8 cellular contexts compared by ENCODE assay signal in genomic region chr9:37903581-37903830, GRCh38. TPM values are rescaled to one million over a fixed set of nuclear protein-coding genes. Genes with fewer than 3 reads are reported as not detected.
DNase-seq lines count a peak whose midpoint lies in the region; ATAC-seq and TF ChIP-seq lines count a peak whose summit lies in the region.

No MANE protein-coding gene starts in this region.

- peak; percentile 55 for ATAC-seq in activated CD4-positive, alpha-beta T cell treated with anti-CD3 and anti-CD28 coated beads for 36 hours
- peak; percentile 35 for ATAC-seq in HG02870 (IDR thresholded peaks at IDR 0.05; ENCODE audit: unreplicated experiment)
- ATAC-seq in natural killer cell treated with Interleukin-12 subunit alpha and Interleukin-12 subunit beta and Interleukin-15 and Interleukin-18, amount 100 ng/mL, for 72 hours: peak; percentile 68 to 72

- H3K9me3 ChIP-seq in SJSA1 (replicated peaks): no peaks in the 10 kb centered on the region

- peak overlapping the region; percentile 87 for H3K4me3 ChIP-seq in SJSA1

- H3K27ac Mint-ChIP-seq in activated CD4-positive, alpha-beta T cell treated with anti-CD3 and anti-CD28 coated beads for 36 hours: peak overlapping the region; percentile 85
- no peak overlapping the region for H3K27ac Mint-ChIP-seq in endothelial cell (ENCODE audit: unreplicated experiment)
- H3K27ac Mint-ChIP-seq in natural killer cell treated with Interleukin-12 subunit alpha and Interleukin-12 subunit beta and Interleukin-15 and Interleukin-18, amount 100 ng/mL, for 72 hours: peak overlapping the region; percentile 72 to 93

- no peaks in the 10 kb centered on the region for H3K27me3 Mint-ChIP-seq in activated CD4-positive, alpha-beta T cell treated with anti-CD3 and anti-CD28 coated beads for 36 hours
- peaks cover 1% of the 10 kb centered on the region for H3K27me3 Mint-ChIP-seq in endothelial cell (ENCODE audit: unreplicated experiment)
- H3K27me3 Mint-ChIP-seq in natural killer cell treated with Interleukin-12 subunit alpha and Interleukin-12 subunit beta and Interleukin-15 and Interleukin-18, amount 100 ng/mL, for 72 hours: no peaks in the 10 kb centered on the region

- peaks cover 6% of the 10 kb centered on the region for H3K36me3 ChIP-seq in SJSA1

- intact Hi-C loops in activated CD4-positive, alpha-beta T cell treated with anti-CD3 and anti-CD28 coated beads for 36 hours (cut with DNase I, micrococcal nuclease): loop anchor here (1.0 to 10.0 kb wide), 5 partner anchors 67 to 419 kb away; partner anchors contain the start of genes EXOSC3 (in 1 of the 2), POLR1E (in 1 of the 2), TOMM5 (in 1 of the 2) and TRMT10B (in 1 of the 2)

- peaks cover 11% of the 10 kb centered on the region for H3K4me1 Mint-ChIP-seq in activated CD4-positive, alpha-beta T cell treated with anti-CD3 and anti-CD28 coated beads for 36 hours
- peaks cover 9% of the 10 kb centered on the region for H3K4me1 Mint-ChIP-seq in endothelial cell (ENCODE audit: unreplicated experiment)
- H3K4me1 Mint-ChIP-seq in natural killer cell treated with Interleukin-12 subunit alpha and Interleukin-12 subunit beta and Interleukin-15 and Interleukin-18, amount 100 ng/mL, for 72 hours (ENCODE audit: low read depth in 2 of 2): peaks cover 13 to 18% of the 10 kb centered on the region in 2 donors

- H3K36me3 Mint-ChIP-seq in activated CD4-positive, alpha-beta T cell treated with anti-CD3 and anti-CD28 coated beads for 36 hours (ENCODE audit: low read depth): peaks cover 10% of the 10 kb centered on the region
- no peaks in the 10 kb centered on the region for H3K36me3 Mint-ChIP-seq in endothelial cell (ENCODE audit: low read depth, unreplicated experiment)
- H3K36me3 Mint-ChIP-seq in natural killer cell treated with Interleukin-12 subunit alpha and Interleukin-12 subunit beta and Interleukin-15 and Interleukin-18, amount 100 ng/mL, for 72 hours: no peaks in the 10 kb centered on the region

- no peaks in the 10 kb centered on the region for H3K27me3 ChIP-seq in SJSA1 (replicated peaks)

- peaks cover 12% of the 10 kb centered on the region for H3K4me1 ChIP-seq in SJSA1 (replicated peaks)

- no peak for DNase-seq in activated CD4-positive, alpha-beta T cell treated with anti-CD3 and anti-CD28 coated beads for 36 hours
- DNase-seq in activated CD4-positive, alpha-beta T cell treated with anti-CD3 and anti-CD28 coated beads for 4 hours: no peak
- DNase-seq in SJSA1 (ENCODE audit: low read depth in 1 of 2, low spot score in 2 of 2): peak in 1 of 2 experiments; percentile 49
- peak; percentile 58 for DNase-seq in endothelial cell (ENCODE audit: low spot score)
- no peak for DNase-seq in natural killer cell treated with Interleukin-12 subunit alpha and Interleukin-12 subunit beta and Interleukin-15 and Interleukin-18, amount 100 ng/mL, for 72 hours (ENCODE audit: low spot score)
- no peak for DNase-seq in foreskin melanocyte
- no peak for DNase-seq in GM19240 (ENCODE audit: insufficient read length, low spot score)

- H3K27ac ChIP-seq in SJSA1: peak overlapping the region; percentile 45

- no peaks in the 10 kb centered on the region for H3K9me3 Mint-ChIP-seq in activated CD4-positive, alpha-beta T cell treated with anti-CD3 and anti-CD28 coated beads for 36 hours (ENCODE audit: low read depth)
- H3K9me3 Mint-ChIP-seq in endothelial cell (ENCODE audit: unreplicated experiment): no peaks in the 10 kb centered on the region
- H3K9me3 Mint-ChIP-seq in natural killer cell treated with Interleukin-12 subunit alpha and Interleukin-12 subunit beta and Interleukin-15 and Interleukin-18, amount 100 ng/mL, for 72 hours: no peaks in the 10 kb centered on the region

- no peak for TF ChIP-seq CTCF in endothelial cell (IDR thresholded peaks at IDR 0.05; ENCODE audit: unreplicated experiment)

- peak overlapping the region; percentile 85 for H3K4me3 Mint-ChIP-seq in activated CD4-positive, alpha-beta T cell treated with anti-CD3 and anti-CD28 coated beads for 36 hours
- H3K4me3 Mint-ChIP-seq in endothelial cell (ENCODE audit: unreplicated experiment): peak overlapping the region; percentile 96
- peak overlapping the region; percentile 92 for H3K4me3 Mint-ChIP-seq in natural killer cell treated with Interleukin-12 subunit alpha and Interleukin-12 subunit beta and Interleukin-15 and Interleukin-18, amount 100 ng/mL, for 72 hours

- POLR2A ChIA-PET in activated CD4-positive, alpha-beta T cell treated with anti-CD3 and anti-CD28 coated beads for 36 hours (lab: Charles Lee): interaction anchor here (0.7 to 1.0 kb wide), 2 partner anchors 165 to 453 kb away, joined by 3 to 4 read pairs; partner anchors contain the start of gene SHB

- CTCF ChIA-PET in activated CD4-positive, alpha-beta T cell treated with anti-CD3 and anti-CD28 coated beads for 36 hours (lab: Charles Lee): interaction anchor here (0.5 to 2.7 kb wide), 9 partner anchors 8 to 422 kb away, joined by 3 to 15 read pairs (median 5); partner anchors contain the start of gene EXOSC3

RNA-seq across cellular contexts. Expression of gene SLC25A51, which starts 0.4 kb away (rescaled TPM):
- 10 to 100 TPM; 25.5 to 29.4 TPM for total RNA-seq in activated CD4-positive, alpha-beta T cell treated with anti-CD3 and anti-CD28 coated beads for 36 hours
- total RNA-seq in SJSA1 (2014; rRNA removed; shearing (Covaris generic)): 10.0 and 18.8 TPM in 2 replicates
- total RNA-seq in endothelial cell (ENCODE audit: unreplicated experiment): 28.5 TPM
- 10 to 100 TPM; 28.7 to 34.7 TPM for total RNA-seq in natural killer cell treated with Interleukin-12 subunit alpha and Interleukin-12 subunit beta and Interleukin-15 and Interleukin-18, amount 100 ng/mL, for 72 hours
